In the genomic region with DNA sequence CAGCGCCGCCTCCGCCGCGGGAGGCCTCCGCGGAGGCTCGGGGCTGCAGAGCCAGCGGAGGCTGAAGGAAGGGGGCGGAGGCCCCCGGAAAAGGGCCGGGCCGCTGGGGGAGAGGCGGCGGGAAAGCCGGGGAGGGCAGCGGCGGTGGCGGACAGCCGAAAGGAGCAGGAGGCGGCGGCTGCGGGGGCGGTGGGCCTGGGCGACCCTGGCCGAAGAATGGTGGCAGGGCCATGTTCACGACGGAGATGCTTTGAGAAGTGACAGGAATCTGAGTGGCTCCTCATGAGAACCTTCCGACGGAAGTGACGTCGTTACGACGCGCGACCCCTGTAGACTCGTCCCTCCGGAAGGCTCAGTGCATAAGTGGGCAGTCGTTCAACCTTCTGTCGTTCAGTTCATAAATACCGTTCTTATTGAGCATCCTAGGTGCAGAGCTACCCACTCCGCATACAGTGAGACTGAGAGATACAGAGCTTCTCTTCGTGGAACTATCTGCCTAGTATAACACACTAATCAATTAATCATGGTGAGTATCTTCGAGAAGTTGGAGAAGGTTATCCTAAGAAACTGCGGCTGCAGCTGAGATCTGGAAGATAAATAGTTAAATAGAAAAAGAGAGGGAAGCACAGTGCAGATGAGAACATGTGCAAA, we compare ENCODE assay signal across 8 cellular contexts. TPM values are rescaled to one million over a fixed set of nuclear protein-coding genes. Genes with fewer than 3 reads are reported as not detected.
A peak's percentile ranks its signal among the peaks of the same experiment; 100 is the strongest.
DNase-seq lines count a peak whose midpoint lies in the region; ATAC-seq and TF ChIP-seq lines count a peak whose summit lies in the region.

A gene with protein sequence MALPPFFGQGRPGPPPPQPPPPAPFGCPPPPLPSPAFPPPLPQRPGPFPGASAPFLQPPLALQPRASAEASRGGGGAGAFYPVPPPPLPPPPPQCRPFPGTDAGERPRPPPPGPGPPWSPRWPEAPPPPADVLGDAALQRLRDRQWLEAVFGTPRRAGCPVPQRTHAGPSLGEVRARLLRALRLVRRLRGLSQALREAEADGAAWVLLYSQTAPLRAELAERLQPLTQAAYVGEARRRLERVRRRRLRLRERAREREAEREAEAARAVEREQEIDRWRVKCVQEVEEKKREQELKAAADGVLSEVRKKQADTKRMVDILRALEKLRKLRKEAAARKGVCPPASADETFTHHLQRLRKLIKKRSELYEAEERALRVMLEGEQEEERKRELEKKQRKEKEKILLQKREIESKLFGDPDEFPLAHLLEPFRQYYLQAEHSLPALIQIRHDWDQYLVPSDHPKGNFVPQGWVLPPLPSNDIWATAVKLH (minus strand): TSS at position 259 of the 651 bp plus-strand sequence. CDS start 27 bp downstream, at position 232.

- H3K27me3 ChIP-seq in SK-N-SH (ENCODE audit: insufficient read depth) (no peaks in the 10 kb centered on the region), testis (no peaks in the 10 kb centered on the region)

- H3K9me3 ChIP-seq in SK-N-SH (no peaks in the 10 kb centered on the region), testis (no peaks in the 10 kb centered on the region)

- DNase-seq in GM03348 (ENCODE audit: low spot score) (peak; percentile 92), HFFc6 (peak; percentile 76), NCI-H1048 (lab: John Stamatoyannopoulos, UW) (peak; percentile 81), SK-N-SH (peak; percentile 94), glomerular visceral epithelial cell (ENCODE audit: extremely low spot score) (peak; percentile 85), omental fat pad (ENCODE audit: low spot score) (peak; percentile 78), testis (peak; percentile 98)

- TF ChIP-seq CTCF in HFFc6 (IDR thresholded peaks at IDR 0.05) (no peak), SK-N-SH (IDR thresholded peaks at IDR 0.05) (no peak), omental fat pad (IDR thresholded peaks at IDR 0.05) (no peak), testis (IDR thresholded peaks at IDR 0.05) (no peak)

- H4K20me1 ChIP-seq in SK-N-SH (ENCODE audit: insufficient read depth): peaks cover 27% of the 10 kb centered on the region

- H3K4me1 Mint-ChIP-seq in HFFc6 (ENCODE audit: low read depth): peaks cover 18% of the 10 kb centered on the region
- H3K4me1 Mint-ChIP-seq in activated naive CD4-positive, alpha-beta T cell treated with anti-CD3 and anti-CD28 coated beads, Interleukin-2, amount 50 U/mL, for 24 hours: peaks cover 28% of the 10 kb centered on the region

- H3K4me3 ChIP-seq in SK-N-SH (ENCODE audit: low read depth in 2 of 2, low read length in 1 of 2) (peak within 1 kb of the TSS; percentile 73 to 80), testis (peak within 1 kb of the TSS; percentile 88 to 93)

- peak; percentile 93 for ATAC-seq in omental fat pad (ENCODE audit: low FRiP score)

- H3K36me3 ChIP-seq in SK-N-SH (replicated peaks in 1 of 2; ENCODE audit: control insufficient read depth in 1 of 2, insufficient read depth in 2 of 2, low read length in 1 of 2) (peaks cover 7 to 10% of the 10 kb centered on the region in 2 experiments), testis (ENCODE audit: low read depth, missing control alignments) (no peaks in the 10 kb centered on the region)

- TF ChIP-seq EP300 in SK-N-SH (IDR thresholded peaks at IDR 0.05; ENCODE audit: borderline replicate concordance in 1 of 2, low read depth in 1 of 2, low read length in 1 of 2): 0 out of 4 replicates have a peak, but pooled peaks of 1 of the 2 experiments have one; percentile 26

- H3K4me3 Mint-ChIP-seq in HFFc6: peak within 1 kb of the TSS; percentile 97
- H3K4me3 Mint-ChIP-seq in activated naive CD4-positive, alpha-beta T cell treated with anti-CD3 and anti-CD28 coated beads, Interleukin-2, amount 50 U/mL, for 24 hours: peak within 1 kb of the TSS; percentile 89

- no peak for TF ChIP-seq POLR2A in testis (IDR thresholded peaks at IDR 0.05)

- no peaks in the 10 kb centered on the region for H3F3A ChIP-seq in SK-N-SH (replicated peaks; ENCODE audit: insufficient read depth)

- peak within 1 kb of the TSS; percentile 88 for H3K9ac ChIP-seq in SK-N-SH

- WGBS in SK-N-SH (ENCODE audit: low lambda C conversion rate): under 1% methylated on average over 27 of the region's 45 CpGs
- 1 to 2% methylated on average over 26 to 35 of the region's 45 CpGs for WGBS in testis, 2 donors

- H3K4me1 ChIP-seq in SK-N-SH (ENCODE audit: control insufficient read depth in 1 of 2, insufficient read depth in 2 of 2, low read depth in 1 of 2, low read length in 1 of 2) (peaks cover 0 to 6% of the 10 kb centered on the region in 2 experiments; a peak in 1 of 4 replicates), testis (peaks cover 15% of the 10 kb centered on the region)

- POLR2A ChIA-PET in SK-N-SH (lab: Yijun Ruan, JAX): interaction anchor here (0.9 kb wide), 1 partner anchor 171 kb away, joined by 5 read pairs; a partner anchor contains a TSS

- H3K27ac Mint-ChIP-seq in HFFc6: peak within 1 kb of the TSS; percentile 89
- peak within 1 kb of the TSS; percentile 79 for H3K27ac Mint-ChIP-seq in activated naive CD4-positive, alpha-beta T cell treated with anti-CD3 and anti-CD28 coated beads, Interleukin-2, amount 50 U/mL, for 24 hours

- no peak for TF ChIP-seq RAD21 in SK-N-SH (IDR thresholded peaks at IDR 0.05; ENCODE audit: low read length)

- peaks cover 15% of the 10 kb centered on the region for H3K9me3 Mint-ChIP-seq in HFFc6
- H3K9me3 Mint-ChIP-seq in activated naive CD4-positive, alpha-beta T cell treated with anti-CD3 and anti-CD28 coated beads, Interleukin-2, amount 50 U/mL, for 24 hours: no peaks in the 10 kb centered on the region

- H3K27ac ChIP-seq in SK-N-SH (ENCODE audit: low read depth in 2 of 2, low read length in 1 of 2): peak within 1 kb of the TSS; percentile 82 to 88
- peak within 1 kb of the TSS; percentile 78 to 82 for H3K27ac ChIP-seq in testis

- CTCF ChIA-PET in SK-N-SH (lab: Yijun Ruan, JAX): interaction anchor here (0.6 to 1.5 kb wide), 4 partner anchors 19 to 624 kb away, joined by 3 to 4 read pairs (median 3); a partner anchor contains a TSS

- peaks cover 29% of the 10 kb centered on the region for H3K36me3 Mint-ChIP-seq in HFFc6 (ENCODE audit: low read depth)
- H3K36me3 Mint-ChIP-seq in activated naive CD4-positive, alpha-beta T cell treated with anti-CD3 and anti-CD28 coated beads, Interleukin-2, amount 50 U/mL, for 24 hours: peaks cover 2% of the 10 kb centered on the region

- intact Hi-C loops in testis (cut with DNase I; ENCODE audit: low total_unique reads): no loop called here

- H3K4me2 ChIP-seq in SK-N-SH: peak within 1 kb of the TSS; percentile 98

- H2AFZ ChIP-seq in SK-N-SH (ENCODE audit: low read depth): peak within 1 kb of the TSS; percentile 99

- peaks cover 43% of the 10 kb centered on the region for H3K79me2 ChIP-seq in SK-N-SH (ENCODE audit: insufficient read depth)

- H3K27me3 Mint-ChIP-seq in HFFc6 (ENCODE audit: insufficient read depth): no peaks in the 10 kb centered on the region
- H3K27me3 Mint-ChIP-seq in activated naive CD4-positive, alpha-beta T cell treated with anti-CD3 and anti-CD28 coated beads, Interleukin-2, amount 50 U/mL, for 24 hours: no peaks in the 10 kb centered on the region

- H3K9me2 ChIP-seq in SK-N-SH: no peaks in the 10 kb centered on the region

TF ChIP-seq in SK-N-SH, 30 proteins besides CTCF, POLR2A, EP300 and RAD21 (continues in another document):
- TF ChIP-seq NRF1 (IDR thresholded peaks at IDR 0.05; ENCODE audit: low read depth, low read length) (no peak), MEF2A (IDR thresholded peaks at IDR 0.05; ENCODE audit: borderline replicate concordance, low read depth) (no peak), MXI1 (IDR thresholded peaks at IDR 0.05; ENCODE audit: low read depth, low read length) (peak; percentile 88), TAF1 (IDR thresholded peaks at IDR 0.05; ENCODE audit: borderline replicate concordance, low read depth, low read length) (peak; percentile 88), GATA2 (CRISPR knock-in tag; IDR thresholded peaks at IDR 0.05) (peak; percentile 18; the same call in 1 of the 2 replicates), CHD2 (IDR thresholded peaks at IDR 0.05; ENCODE audit: low read length, partially characterized antibody) (peak; percentile 67), FOSL2 (IDR thresholded peaks at IDR 0.05; ENCODE audit: borderline replicate concordance, low read depth) (no peak), POLR2AphosphoS5 (IDR thresholded peaks at IDR 0.05; ENCODE audit: low read depth, low read length) (peak; percentile 94), ELF1 (IDR thresholded peaks at IDR 0.05) (peak; percentile 71; the same call in 1 of the 2 replicates), GABPA (IDR thresholded peaks at IDR 0.05; ENCODE audit: low read depth) (peak; percentile 90), YY1 (IDR thresholded peaks at IDR 0.05; ENCODE audit: low read depth) (0 out of 2 replicates have a peak, but pooled peaks have one; percentile 32)
- TF ChIP-seq, protein P1, sequence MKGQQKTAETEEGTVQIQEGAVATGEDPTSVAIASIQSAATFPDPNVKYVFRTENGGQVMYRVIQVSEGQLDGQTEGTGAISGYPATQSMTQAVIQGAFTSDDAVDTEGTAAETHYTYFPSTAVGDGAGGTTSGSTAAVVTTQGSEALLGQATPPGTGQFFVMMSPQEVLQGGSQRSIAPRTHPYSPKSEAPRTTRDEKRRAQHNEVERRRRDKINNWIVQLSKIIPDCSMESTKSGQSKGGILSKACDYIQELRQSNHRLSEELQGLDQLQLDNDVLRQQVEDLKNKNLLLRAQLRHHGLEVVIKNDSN (IDR thresholded peaks at IDR 0.05; ENCODE audit: borderline replicate concordance, low read depth): no peak
- TF ChIP-seq, protein P2, sequence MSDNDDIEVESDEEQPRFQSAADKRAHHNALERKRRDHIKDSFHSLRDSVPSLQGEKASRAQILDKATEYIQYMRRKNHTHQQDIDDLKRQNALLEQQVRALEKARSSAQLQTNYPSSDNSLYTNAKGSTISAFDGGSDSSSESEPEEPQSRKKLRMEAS (IDR thresholded peaks at IDR 0.05; ENCODE audit: low read depth): peak; percentile 40; the same call in 1 of the 2 replicates

RNA-seq across cellular contexts. Expression of the gene that starts here (rescaled TPM):
- 10 to 100 TPM; 18.5 to 32.1 (median 22.8) TPM for total RNA-seq in HFFc6 (2021; fragmentation: NEBNext Ultra II Directional; extraction: Animal tissue kit (Norgen Biotek cat#: 25700))
- polyA plus RNA-seq in SK-N-SH (2012; rRNA removed): 15.3 and 17.5 TPM in 2 replicates
- 19.0 and 19.5 TPM in 2 replicates for polyA plus RNA-seq in SK-N-SH (2012; cell fraction: cytosol; rRNA removed)
- 10.2 and 10.9 TPM in 2 replicates for polyA plus RNA-seq in SK-N-SH (2012; cell fraction: nucleus; rRNA removed)
- total RNA-seq in omental fat pad: 10 to 100 TPM; 14.8 to 20.3 (median 17.3) TPM
- 10 to 100 TPM; 66.8 to 76.1 TPM for total RNA-seq in testis
- 39.7 TPM for polyA plus RNA-seq in testis (ENCODE audit: insufficient read depth, low read depth, low replicate concordance)

Comparison
In these comparisons a context has a peak if more than half of its experiments do, and no peak if none do; other contexts are left out.
1. Peak in every context shown above with its lines: DNase-seq, ATAC-seq, H3K4me3 ChIP-seq and H3K27ac ChIP-seq.